12 cellular contexts compared by ENCODE assay signal in genomic region chr6:150598858-150599198, GRCh38. TPM values are rescaled to one million over a fixed set of nuclear protein-coding genes. Genes with fewer than 3 reads are reported as not detected.
DNase-seq lines count a peak whose midpoint lies in the region; ATAC-seq and TF ChIP-seq lines count a peak whose summit lies in the region.
"Had no signal": no experiment of that assay in that cellular context is flagged by ENCODE, and none has a peak within 500 bp of the region (broad histone marks: within the 10 kb centered on the region; RNA-seq: fewer than 3 reads in every experiment).

No MANE protein-coding gene starts in this region.

- no peaks in the 10 kb centered on the region for H3K36me3 Mint-ChIP-seq in CD4-positive, alpha-beta T cell (ENCODE audit: low read depth)
- H3K36me3 Mint-ChIP-seq in IgD-negative memory B cell (no peaks in the 10 kb centered on the region), MCF 10A (ENCODE audit: insufficient read depth, unreplicated experiment) (no peaks in the 10 kb centered on the region)
- no peaks in the 10 kb centered on the region for H3K36me3 Mint-ChIP-seq in natural killer cell treated with Interleukin-12 subunit alpha and Interleukin-12 subunit beta and Interleukin-15 and Interleukin-18, amount 100 ng/mL, for 72 hours

- peaks cover 14% of the 10 kb centered on the region for H3K4me1 Mint-ChIP-seq in CD4-positive, alpha-beta T cell (ENCODE audit: low read depth)
- H3K4me1 Mint-ChIP-seq in IgD-negative memory B cell (peaks cover 11 to 25% (median 23%) of the 10 kb centered on the region in 3 donors), MCF 10A (ENCODE audit: insufficient read depth, unreplicated experiment) (no peaks in the 10 kb centered on the region)
- peaks cover 12 to 15% of the 10 kb centered on the region in 2 donors for H3K4me1 Mint-ChIP-seq in natural killer cell treated with Interleukin-12 subunit alpha and Interleukin-12 subunit beta and Interleukin-15 and Interleukin-18, amount 100 ng/mL, for 72 hours (ENCODE audit: low read depth in 2 of 2)

- peaks cover 44% of the 10 kb centered on the region for H3K27me3 Mint-ChIP-seq in CD4-positive, alpha-beta T cell
- H3K27me3 Mint-ChIP-seq in IgD-negative memory B cell (peaks cover 2% of the 10 kb centered on the region), MCF 10A (ENCODE audit: insufficient read depth, unreplicated experiment) (no peaks in the 10 kb centered on the region)
- peaks cover 46 to 54% of the 10 kb centered on the region in 2 donors for H3K27me3 Mint-ChIP-seq in natural killer cell treated with Interleukin-12 subunit alpha and Interleukin-12 subunit beta and Interleukin-15 and Interleukin-18, amount 100 ng/mL, for 72 hours

- intact Hi-C loops in CD4-positive, alpha-beta T cell (cut with DNase I, micrococcal nuclease) = loop anchor here in 1 of 2 experiments (5.0 kb wide), 1 partner anchor 182 kb away; no protein-coding TSS in a partner anchor
- intact Hi-C loops in MCF 10A (cut with micrococcal nuclease) = no loop called here

- no peak for ATAC-seq in CD4-positive, alpha-beta T cell (ENCODE audit: poor library complexity)
- no peak for ATAC-seq in natural killer cell treated with Interleukin-12 subunit alpha and Interleukin-12 subunit beta and Interleukin-15 and Interleukin-18, amount 100 ng/mL, for 72 hours
- ATAC-seq in HG03175 (IDR thresholded peaks at IDR 0.05; ENCODE audit: unreplicated experiment) = no peak
- ATAC-seq: PC-3 had no signal

- peak overlapping the region; percentile 78 for H3K27ac Mint-ChIP-seq in CD4-positive, alpha-beta T cell
- H3K27ac Mint-ChIP-seq in IgD-negative memory B cell = peak overlapping the region; percentile 98 to 99 (median 99)
- no peak overlapping the region for H3K27ac Mint-ChIP-seq in MCF 10A (ENCODE audit: low read depth, unreplicated experiment)
- no peak overlapping the region for H3K27ac Mint-ChIP-seq in natural killer cell treated with Interleukin-12 subunit alpha and Interleukin-12 subunit beta and Interleukin-15 and Interleukin-18, amount 100 ng/mL, for 72 hours

- CTCF ChIA-PET in CD4-positive, alpha-beta T cell (lab: Charles Lee) = interaction anchor here (1.2 kb wide), 1 partner anchor 11 kb away, joined by 3 read pairs; no protein-coding TSS in a partner anchor
- CTCF ChIA-PET in MCF 10A (lab: Yijun Ruan, JAX) = interaction anchor here (0.7 to 3.6 kb wide), 5 partner anchors 179 to 488 kb away, joined by 3 to 21 read pairs (median 3); no protein-coding TSS in a partner anchor

- BruUV-seq in MCF 10A (replicated peaks; lab: Mats Ljungman, UMichigan) = no TSS peak

- POLR2A ChIA-PET in CD4-positive, alpha-beta T cell (lab: Charles Lee) = no interaction called here
- POLR2A ChIA-PET in MCF 10A (lab: Yijun Ruan, JAX) = interaction anchor here (0.7 to 3.9 kb wide), 5 partner anchors 10 to 708 kb away, joined by 3 to 32 read pairs (median 3); no protein-coding TSS in a partner anchor

- peak overlapping the region; percentile 87 for H3K4me3 Mint-ChIP-seq in CD4-positive, alpha-beta T cell
- H3K4me3 Mint-ChIP-seq in IgD-negative memory B cell (peak overlapping the region; percentile 87 to 96 (median 93)), MCF 10A (ENCODE audit: unreplicated experiment) (peak overlapping the region; percentile 67)
- H3K4me3 Mint-ChIP-seq in natural killer cell treated with Interleukin-12 subunit alpha and Interleukin-12 subunit beta and Interleukin-15 and Interleukin-18, amount 100 ng/mL, for 72 hours = peak overlapping the region; percentile 69

- no peak overlapping the region for H3K27ac ChIP-seq in CD4-positive, alpha-beta T cell (ENCODE audit: low read depth, low read length)

- H3K9me3 ChIP-seq in CD4-positive, alpha-beta T cell (ENCODE audit: control insufficient read depth, low read length) = no peaks in the 10 kb centered on the region

- no peak for TF ChIP-seq CTCF in CD4-positive, alpha-beta T cell (IDR thresholded peaks at IDR 0.05)
- no peak for TF ChIP-seq CTCF in MCF 10A (IDR thresholded peaks at IDR 0.05; ENCODE audit: unreplicated experiment)

- no peak for DNase-seq in CD4-positive, alpha-beta T cell
- DNase-seq in MCF 10A (ENCODE audit: unreplicated experiment) = no peak
- DNase-seq in natural killer cell treated with Interleukin-12 subunit alpha and Interleukin-12 subunit beta and Interleukin-15 and Interleukin-18, amount 100 ng/mL, for 72 hours (ENCODE audit: low spot score) = no peak
- no peak for DNase-seq in NCI-H345 (lab: John Stamatoyannopoulos, UW)
- no peak for DNase-seq in stimulated activated CD4-positive, alpha-beta T cell treated with anti-CD3 and anti-CD28 coated beads, Interleukin-12 subunit alpha, Interleukin-12 subunit beta, amount 100 ng/mL, for 4 hours
- DNase-seq in germinal center (ENCODE audit: low spot score) = no peak
- DNase-seq: cortex of kidney, foreskin fibroblast, IMR-90, PC-3 had no signal

- peaks cover 32% of the 10 kb centered on the region for H3K27me3 ChIP-seq in CD4-positive, alpha-beta T cell (ENCODE audit: control insufficient read depth, insufficient read depth, low read length)

- no peaks in the 10 kb centered on the region for H3K9me3 Mint-ChIP-seq in CD4-positive, alpha-beta T cell
- H3K9me3 Mint-ChIP-seq in IgD-negative memory B cell = no peaks in the 10 kb centered on the region
- H3K9me3 Mint-ChIP-seq in MCF 10A (ENCODE audit: unreplicated experiment) = no peaks in the 10 kb centered on the region
- H3K9me3 Mint-ChIP-seq in natural killer cell treated with Interleukin-12 subunit alpha and Interleukin-12 subunit beta and Interleukin-15 and Interleukin-18, amount 100 ng/mL, for 72 hours = no peaks in the 10 kb centered on the region

RNA-seq across cellular contexts. Expression of gene PLEKHG1, which starts 0.9 kb away (rescaled TPM):
- total RNA-seq in CD4-positive, alpha-beta T cell = 1 to 10 TPM; 1.5 to 1.8 TPM
- 40.2 TPM for polyA plus RNA-seq in IgD-negative memory B cell
- 11.6 and 16.8 TPM in 2 replicates for total RNA-seq in MCF 10A (2022)
- total RNA-seq in natural killer cell treated with Interleukin-12 subunit alpha and Interleukin-12 subunit beta and Interleukin-15 and Interleukin-18, amount 100 ng/mL, for 72 hours = 1 to 10 TPM in 1 of 2 donors, under 1 TPM in 1; 0.29 to 3.3 TPM

Comparison
In these comparisons a context has a peak if more than half of its experiments do, and no peak if none do; other contexts are left out.
1. H3K27ac Mint-ChIP-seq: peak in CD4-positive, alpha-beta T cell (single experiment) and IgD-negative memory B cell (3 of 3); none in MCF 10A (single experiment) and natural killer cell treated with Interleukin-12 subunit alpha and Interleukin-12 subunit beta and Interleukin-15 and Interleukin-18, amount 100 ng/mL, for 72 hours (0 of 2).
2. Peak in every context shown above with its lines, with median percentiles within 50 percentile points of each other: H3K4me3 Mint-ChIP-seq.